ENCODE assay signal across 7 cellular contexts in the genomic region with DNA sequence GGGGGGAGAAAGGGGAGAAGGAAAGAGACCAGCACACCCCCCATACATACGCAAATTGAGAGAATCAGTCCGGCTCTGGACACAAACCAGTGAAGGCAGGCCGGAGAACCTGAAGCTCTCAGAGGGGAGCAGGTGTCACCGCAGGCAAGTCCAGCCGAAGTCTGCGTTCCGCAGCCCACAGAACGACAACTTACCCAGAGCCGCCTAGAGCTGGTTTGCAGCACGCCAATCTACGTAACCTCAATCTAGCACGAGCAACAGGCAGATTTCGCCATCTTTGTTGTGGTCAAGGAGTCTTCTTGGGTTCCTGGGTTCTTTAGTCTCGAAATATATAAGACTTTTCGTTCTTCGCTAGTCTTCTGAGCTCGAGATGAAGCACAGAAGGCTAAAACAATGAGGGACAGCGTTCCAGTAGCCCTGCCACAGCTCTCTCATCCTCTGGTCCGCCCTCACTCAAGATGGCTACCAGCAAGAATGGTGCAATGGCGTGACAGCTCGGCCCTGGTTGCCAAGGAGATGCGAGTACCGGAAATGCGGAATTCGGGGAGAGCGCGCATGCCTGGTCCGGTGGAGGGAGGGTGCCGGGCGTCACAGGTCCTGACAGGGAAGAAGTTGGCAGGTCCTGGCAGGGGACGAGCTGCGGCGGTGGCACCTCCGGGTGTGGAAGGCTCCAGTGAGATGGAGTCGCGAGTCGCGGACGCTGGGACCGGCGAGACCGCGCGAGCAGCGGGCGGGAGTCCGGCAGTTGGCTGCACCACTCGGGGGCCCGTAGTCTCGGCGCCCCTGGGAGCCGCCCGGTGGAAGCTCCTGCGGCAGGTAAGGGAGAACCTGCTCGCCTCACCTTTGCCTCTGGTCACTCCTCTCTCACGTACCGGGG.
A peak's percentile ranks its signal among the peaks of the same experiment; 100 is the strongest.
DNase-seq lines count a peak whose midpoint lies in the region; ATAC-seq lines count a peak whose summit lies in the region.

A gene (plus strand): TSS at position 618 of the 877 bp plus-strand sequence.
A gene (minus strand): TSS at position 165 of the 877 bp plus-strand sequence. CDS start 15,152 bp downstream, outside the sequence.

- DNase-seq in NCI-H2081 (lab: John Stamatoyannopoulos, UW) = peak; percentile 98
- DNase-seq in T1000 (lab: John Stamatoyannopoulos, UW) = peak; percentile 93
- peak; percentile 99 for DNase-seq in astrocyte of the hippocampus (ENCODE audit: low read depth, low spot score)
- DNase-seq in hippocampal formation (lab: John Stamatoyannopoulos, UW) = peak; percentile 96 to 97
- DNase-seq in retina = peak; percentile 100

- ATAC-seq in GM18508 (IDR thresholded peaks at IDR 0.05; ENCODE audit: insufficient read depth, unreplicated experiment) (peak; percentile 46), HG03025 (IDR thresholded peaks at IDR 0.05; ENCODE audit: low FRiP score, unreplicated experiment) (peak; percentile 88)

Comparison
In these comparisons a context has a peak if more than half of its experiments do, and no peak if none do; other contexts are left out.
1. Peak in every context shown above with its lines: DNase-seq and ATAC-seq.